In the genomic region with DNA sequence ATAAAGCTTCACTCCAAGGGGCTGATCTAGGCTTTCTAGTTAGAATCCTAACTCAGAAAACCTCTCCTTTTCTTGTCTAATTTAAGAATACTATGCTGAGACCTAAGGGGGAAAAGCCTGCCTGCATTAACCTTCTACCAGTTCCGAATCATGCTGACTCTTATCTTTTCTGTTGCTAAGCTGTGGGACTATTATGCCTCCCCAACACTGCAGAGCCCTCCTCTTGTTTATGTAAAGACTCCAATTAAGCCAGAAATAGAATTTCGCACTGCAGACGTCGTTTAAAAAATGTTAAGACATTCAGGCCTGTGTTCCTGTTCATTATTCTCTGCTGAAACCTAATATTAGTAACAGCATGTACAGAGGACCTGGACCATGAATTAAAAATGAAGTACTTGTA, we compare ENCODE assay signal across 17 cellular contexts.
DNase-seq lines count a peak whose midpoint lies in the region; TF ChIP-seq lines count a peak whose summit lies in the region.
"Had no signal": no experiment of that assay in that cellular context is flagged by ENCODE, and none has a peak within 500 bp of the region (broad histone marks: within the 10 kb centered on the region; RNA-seq: fewer than 3 reads in every experiment).

No MANE protein-coding gene starts in this region.

- no peak overlapping the region for H4K91ac ChIP-seq in H9 (ENCODE audit: insufficient read length, low read depth, low read length)

- H3K9me3 Mint-ChIP-seq in H9, result no peaks in the 10 kb centered on the region
- H3K9me3 Mint-ChIP-seq in nephron, result no peaks in the 10 kb centered on the region
- H3K9me3 Mint-ChIP-seq: CD8-positive, alpha-beta T cell had no signal

- H2BK15ac ChIP-seq in H9 (ENCODE audit: low read depth, low read length), result no peak overlapping the region

- no peaks in the 10 kb centered on the region for H4K20me1 ChIP-seq in H9 (ENCODE audit: control insufficient read depth, insufficient read depth, insufficient read length)

- H3K27ac Mint-ChIP-seq in H9, result peak overlapping the region in 1 of 3 experiments; percentile 12; a peak in 1 of 7 replicates
- H3K27ac Mint-ChIP-seq in nephron, result peak overlapping the region; percentile 13 to 72 (median 67)
- H3K27ac Mint-ChIP-seq: CD8-positive, alpha-beta T cell; T-cell had no signal

- no peak overlapping the region for H2BK12ac ChIP-seq in H9 (ENCODE audit: insufficient read length, low read depth, low read length)

- no peaks in the 10 kb centered on the region for H3K4me1 ChIP-seq in H9 (ENCODE audit: insufficient read depth, low read length)

- H2AK5ac ChIP-seq in H9 (ENCODE audit: insufficient read length, low read length), result no peak overlapping the region

- no peak overlapping the region for H3K23ac ChIP-seq in H9 (ENCODE audit: insufficient read length, low read depth, low read length)

- H3K27me3 Mint-ChIP-seq in H9 (ENCODE audit: low read depth) (no peaks in the 10 kb centered on the region), nephron (ENCODE audit: low read depth) (no peaks in the 10 kb centered on the region)

- H3K4me3 Mint-ChIP-seq in H9 (no peak overlapping the region), nephron (no peak overlapping the region)
- H3K4me3 Mint-ChIP-seq: CD8-positive, alpha-beta T cell; T-cell had no signal

- no peak overlapping the region for H3T11ph ChIP-seq in H9 (ENCODE audit: low read length)

- no peaks in the 10 kb centered on the region for H3K23me2 ChIP-seq in H9 (ENCODE audit: insufficient read length, low read depth, low read length, poor library complexity, severe bottlenecking)

- no peak for TF ChIP-seq CTCF in H9 (conservative IDR thresholded peaks at IDR 0.05)
- TF ChIP-seq CTCF in nephron (IDR thresholded peaks at IDR 0.05; ENCODE audit: unreplicated experiment in 3 of 3), result no peak

- H3K36me3 Mint-ChIP-seq in H9 (ENCODE audit: insufficient read depth in 1 of 3, low read depth in 3 of 3), result no peaks in the 10 kb centered on the region
- no peaks in the 10 kb centered on the region for H3K36me3 Mint-ChIP-seq in nephron (ENCODE audit: low read depth)
- H3K36me3 Mint-ChIP-seq: CD8-positive, alpha-beta T cell; T-cell had no signal

- H3K9ac ChIP-seq in H9 (ENCODE audit: extremely low read depth, insufficient read length, low read length), result no peak overlapping the region

- H3K56ac ChIP-seq in H9 (ENCODE audit: insufficient read length, low read depth, low read length), result no peak overlapping the region

- no peaks in the 10 kb centered on the region for H3K79me1 ChIP-seq in H9 (ENCODE audit: insufficient read depth, low read depth, low read length, poor library complexity, severe bottlenecking)

- H3K79me2 ChIP-seq in H9 (ENCODE audit: insufficient read depth, low read length), result no peaks in the 10 kb centered on the region

- no peak overlapping the region for H2BK120ac ChIP-seq in H9 (ENCODE audit: low read depth, low read length, poor library complexity, severe bottlenecking)

- no peak overlapping the region for H3K4me2 ChIP-seq in H9 (ENCODE audit: insufficient read depth, insufficient read length, low read length)

- peaks cover 4 to 17% of the 10 kb centered on the region in 2 experiments for H3K4me1 Mint-ChIP-seq in H9
- H3K4me1 Mint-ChIP-seq in nephron, result peaks cover 33% of the 10 kb centered on the region
- H3K4me1 Mint-ChIP-seq: T-cell had no signal

- no peak overlapping the region for H2BK5ac ChIP-seq in H9 (ENCODE audit: insufficient read length, low read length)

- peak overlapping the region; percentile 60 for H2BK20ac ChIP-seq in H9 (ENCODE audit: low read depth, low read length, poor library complexity, severe bottlenecking)

- H4K5ac ChIP-seq in H9 (ENCODE audit: insufficient read length, low read depth, low read length), result no peak overlapping the region

- H3K4ac ChIP-seq in H9 (ENCODE audit: low read depth, low read length), result no peak overlapping the region

- H4K8ac ChIP-seq in H9 (replicated peaks; ENCODE audit: insufficient read length, low read depth, low read length), result no peak overlapping the region

- H3K14ac ChIP-seq in H9 (ENCODE audit: insufficient read depth, low read length), result no peak overlapping the region

- DNase-seq in H9 (no peak), NCI-H1417 treated with DMSO at 0.1 percent for 48 hours (lab: John Stamatoyannopoulos, UW) (peak; percentile 38), NCI-H2227 (lab: John Stamatoyannopoulos, UW; ENCODE audit: unreplicated experiment) (peak; percentile 31), NCI-H1048 (lab: John Stamatoyannopoulos, UW) (no peak), NCI-H187 treated with DMSO at 0.1 percent for 48 hours (lab: John Stamatoyannopoulos, UW) (no peak), inferior parietal cortex (ENCODE audit: extremely low spot score) (no peak)
- no peak for DNase-seq in stimulated activated CD4-positive, alpha-beta T cell treated with anti-CD3 and anti-CD28 coated beads, Interleukin-2, amount 100 ng/mL, for 24 hours
- DNase-seq: BE2C; CD8-positive, alpha-beta T cell; MV-4-11; NCI-H187; NCI-H510A; NK-92 treated with Interleukin-12 subunit alpha and Interleukin-12 subunit beta, amount 100 ng/mL, for 24 hours; T-cell; T1000 had no signal

- H2AFZ ChIP-seq in H9 (ENCODE audit: low read length), result peak overlapping the region; percentile 14

- no peak overlapping the region for H3K27ac ChIP-seq in H9 (ENCODE audit: insufficient read length, low read depth, low read length)
- H3K27ac ChIP-seq: SK-N-MC had no signal

- no peaks in the 10 kb centered on the region for H3K27me3 ChIP-seq in H9 (ENCODE audit: insufficient read depth, low read length)
- H3K27me3 ChIP-seq: BE2C had no signal

- no peak overlapping the region for H3K18ac ChIP-seq in H9 (ENCODE audit: insufficient read length, low read depth, low read length)

- no CpG with 5 or more reads among the region's 4 CpGs for WGBS in H9 (ENCODE audit: extremely low coverage, insufficient read length, low lambda C conversion rate)

- no peaks in the 10 kb centered on the region for H3K9me3 ChIP-seq in H9 (ENCODE audit: control insufficient read depth, low read depth, low read length)
- H3K9me3 ChIP-seq: BE2C had no signal

Comparison
In these comparisons a context has a peak if more than half of its experiments do, and no peak if none do; other contexts are left out.
1. DNase-seq: peak in NCI-H1417 treated with DMSO at 0.1 percent for 48 hours (single experiment) and NCI-H2227 (single experiment); none in H9 (single experiment), NCI-H1048 (single experiment), stimulated activated CD4-positive, alpha-beta T cell treated with anti-CD3 and anti-CD28 coated beads, Interleukin-2, amount 100 ng/mL, for 24 hours (0 of 2), NCI-H187 treated with DMSO at 0.1 percent for 48 hours (single experiment) and inferior parietal cortex (single experiment).